9 cellular contexts compared by ENCODE assay signal in genomic region chr7:101941481-101942383, GRCh38.
DNase-seq lines count a peak whose midpoint lies in the region; ATAC-seq, FAIRE-seq and TF ChIP-seq lines count a peak whose summit lies in the region.
"Had no signal": no experiment of that assay in that cellular context is flagged by ENCODE, and none has a peak within 500 bp of the region (broad histone marks: within the 10 kb centered on the region; RNA-seq: fewer than 3 reads in every experiment).

No MANE protein-coding gene starts in this region.

- H4K8ac ChIP-seq in mesenchymal stem cell (ENCODE audit: low read length), result no peak overlapping the region

- FAIRE-seq in A549 (lab: Jason Lieb, UNC), result no peak

- no peak overlapping the region for H3K9ac ChIP-seq in mesenchymal stem cell (ENCODE audit: low read length)

- CTCF ChIA-PET in A549 (lab: Yijun Ruan, JAX), result interaction anchor here (0.8 to 1.5 kb wide), 11 partner anchors 16 to 295 kb away, joined by 3 to 5 read pairs (median 3); no protein-coding TSS in a partner anchor

- TF ChIP-seq EP300 in A549 (IDR thresholded peaks at IDR 0.05) (peak in 1 of 2 experiments; percentile 45; a peak in 1 of 5 replicates), Ishikawa (IDR thresholded peaks at IDR 0.05; ENCODE audit: borderline replicate concordance) (peak; percentile 88)

- no peak overlapping the region for H2BK5ac ChIP-seq in mesenchymal stem cell (ENCODE audit: low read depth, low read length, poor library complexity, severe bottlenecking)

- no peak overlapping the region for H2BK12ac ChIP-seq in mesenchymal stem cell (ENCODE audit: low read length in 2 of 2)

- H3K4ac ChIP-seq in mesenchymal stem cell (ENCODE audit: low read depth in 1 of 2, low read length in 2 of 2), result no peak overlapping the region

- H3K4me2 ChIP-seq in A549 (peak overlapping the region; percentile 80), mesenchymal stem cell (ENCODE audit: low read length, poor library complexity, severe bottlenecking) (no peak overlapping the region)

- no peak overlapping the region for H3K18ac ChIP-seq in mesenchymal stem cell (ENCODE audit: low read depth in 1 of 2, low read length in 2 of 2)

- 13% methylated on average over 12 of the region's 12 CpGs for WGBS in A549 (ENCODE audit: missing lambda C conversion rate)
- 28% methylated on average over 5 of the region's 12 CpGs for WGBS in mesenchymal stem cell

- H3K79me1 ChIP-seq in mesenchymal stem cell (replicated peaks; ENCODE audit: low read length, poor library complexity, severe bottlenecking), result peaks cover 45% of the 10 kb centered on the region

- no peaks in the 10 kb centered on the region for H3K27me3 ChIP-seq in mesenchymal stem cell (ENCODE audit: control insufficient read depth in 1 of 2, insufficient read depth in 1 of 2, low read length in 2 of 2)

- no peak overlapping the region for H2AK5ac ChIP-seq in mesenchymal stem cell (ENCODE audit: low read length, severe bottlenecking)

- no peak overlapping the region for H2AFZ ChIP-seq in mesenchymal stem cell (ENCODE audit: low read depth, low read length)

- H3K27ac ChIP-seq in A549 (peak overlapping the region; percentile 94 to 96), coronary artery (peak overlapping the region; percentile 76 to 84), mesenchymal stem cell (ENCODE audit: low read length, poor library complexity, severe bottlenecking) (peak overlapping the region; percentile 48)

- ATAC-seq in A549, result peak; percentile 86 to 89
- no peak for ATAC-seq in HG03095 (IDR thresholded peaks at IDR 0.05; ENCODE audit: unreplicated experiment)
- no peak for ATAC-seq in HG03432 (IDR thresholded peaks at IDR 0.05; ENCODE audit: unreplicated experiment)
- no peak for ATAC-seq in GM19351 (IDR thresholded peaks at IDR 0.05; ENCODE audit: unreplicated experiment)

- no peak overlapping the region for H2BK120ac ChIP-seq in mesenchymal stem cell (ENCODE audit: low read depth, low read length)

- peaks cover 0 to 4% of the 10 kb centered on the region in 2 experiments for H3K36me3 ChIP-seq in mesenchymal stem cell (ENCODE audit: control insufficient read depth in 1 of 2, insufficient read depth in 2 of 2, low read depth in 1 of 2, low read length in 2 of 2)

- H3K14ac ChIP-seq in mesenchymal stem cell (ENCODE audit: low read length in 2 of 2), result no peak overlapping the region

- H2BK15ac ChIP-seq in mesenchymal stem cell (ENCODE audit: low read depth, poor library complexity, severe bottlenecking), result no peak overlapping the region

- DNase-seq in A549 (ENCODE audit: low read depth in 1 of 2, low spot score in 1 of 2) (peak; percentile 73 to 84), coronary artery (ENCODE audit: low spot score) (no peak), mesenchymal stem cell (peak; percentile 82), middle frontal gyrus (ENCODE audit: extremely low spot score, low spot score) (no peak)
- DNase-seq: stimulated activated CD4-positive, alpha-beta T cell treated with anti-CD3 and anti-CD28 coated beads, Interleukin-2, amount 100 ng/mL, for 48 hours had no signal

- TF ChIP-seq POLR2A in A549 (IDR thresholded peaks at IDR 0.05; ENCODE audit: low read length), result no peak

- H3K4me3 ChIP-seq in A549 (no peak overlapping the region; the same call in 2 of the 3 replicates), coronary artery (no peak overlapping the region), mesenchymal stem cell (ENCODE audit: insufficient read depth in 1 of 2, low read depth in 1 of 2, low read length in 2 of 2) (no peak overlapping the region)

- POLR2A ChIA-PET in A549 (lab: Yijun Ruan, JAX), result interaction anchor here (0.6 to 1.4 kb wide), 3 partner anchors 46 to 85 kb away, joined by 3 to 6 read pairs (median 5); no protein-coding TSS in a partner anchor

- peak; percentile 26 to 32; a peak in 4 of 5 replicates for TF ChIP-seq RAD21 in A549 (conservative IDR thresholded peaks at IDR 0.05 in 1 of 2, IDR thresholded peaks at IDR 0.05 in 1 of 2)
- peak; percentile 30; the same call in 1 of the 2 replicates for TF ChIP-seq RAD21 in Ishikawa (IDR thresholded peaks at IDR 0.05; ENCODE audit: low read depth)

- H3K4me1 ChIP-seq in A549 (peaks cover 57% of the 10 kb centered on the region), mesenchymal stem cell (ENCODE audit: control insufficient read depth, insufficient read depth, low read depth, low read length) (peaks cover 31% of the 10 kb centered on the region)

- no peak overlapping the region for H4K91ac ChIP-seq in mesenchymal stem cell (ENCODE audit: low read length)

- H3K23ac ChIP-seq in mesenchymal stem cell (ENCODE audit: low read length in 2 of 2), result no peak overlapping the region

- TF ChIP-seq CTCF in A549 (IDR thresholded peaks at IDR 0.05) (no peak), coronary artery (IDR thresholded peaks at IDR 0.05) (no peak)

- H3K9me3 ChIP-seq in A549 (peaks cover 5% of the 10 kb centered on the region; the same call in 1 of the 3 replicates), mesenchymal stem cell (ENCODE audit: control insufficient read depth, low read length) (peaks cover 2% of the 10 kb centered on the region)

TF ChIP-seq in A549, 52 proteins besides CTCF, POLR2A, EP300 and RAD21:
- no peak for TF ChIP-seq HOXB13 (CRISPR knock-in tag; IDR thresholded peaks at IDR 0.05; ENCODE audit: low read depth)
- peak; percentile 19; the same call in 2 of the 3 replicates for TF ChIP-seq SMC3 (IDR thresholded peaks at IDR 0.05)
- TF ChIP-seq FOSL2 (IDR thresholded peaks at IDR 0.05), result no peak
- TF ChIP-seq FOSL2 (CRISPR knock-in tag; IDR thresholded peaks at IDR 0.05), result peak; percentile 55
- TF ChIP-seq CEBPB (IDR thresholded peaks at IDR 0.05), result 0 out of 4 replicates have a peak, but pooled peaks of 1 of the 2 experiments have one; percentile 19

TF ChIP-seq in Ishikawa, 13 proteins besides CTCF, POLR2A, EP300 and RAD21:
- TF ChIP-seq TEAD4 (IDR thresholded peaks at IDR 0.05) (peak; percentile 64), TAF1 (IDR thresholded peaks at IDR 0.05; ENCODE audit: low read depth) (no peak), YY1 (IDR thresholded peaks at IDR 0.05; ENCODE audit: low read depth) (no peak), TCF12 (IDR thresholded peaks at IDR 0.05; ENCODE audit: low read depth) (peak; percentile 84), ZBTB7A (IDR thresholded peaks at IDR 0.05; ENCODE audit: low read depth) (peak; percentile 34; the same call in 1 of the 2 replicates), CREB1 (IDR thresholded peaks at IDR 0.05; ENCODE audit: low read depth) (no peak), FOXM1 (IDR thresholded peaks at IDR 0.05; ENCODE audit: borderline replicate concordance, low read depth) (peak; percentile 69; the same call in 1 of the 2 replicates), EGR1 (IDR thresholded peaks at IDR 0.05) (no peak), REST (IDR thresholded peaks at IDR 0.05; ENCODE audit: low read depth) (no peak), USF1 (IDR thresholded peaks at IDR 0.05) (no peak), MAX (IDR thresholded peaks at IDR 0.05) (peak; percentile 41; the same call in 1 of the 2 replicates), NFIC (IDR thresholded peaks at IDR 0.05) (peak; percentile 88), CEBPB (IDR thresholded peaks at IDR 0.05) (0 out of 2 replicates have a peak, but pooled peaks have one; percentile 29)

Comparison
In these comparisons a context has a peak if more than half of its experiments do, and no peak if none do; other contexts are left out.
1. ATAC-seq: peak in A549 (2 of 2); none in HG03095 (single experiment), HG03432 (single experiment) and GM19351 (single experiment).
2. DNase-seq: peak in A549 (2 of 2) and mesenchymal stem cell (single experiment); none in coronary artery (single experiment) and middle frontal gyrus (single experiment).
3. Peak in every context shown above with its lines, with median percentiles within 50 percentile points of each other: H3K27ac ChIP-seq.